11 cellular contexts compared by ENCODE assay signal in the genomic region with DNA sequence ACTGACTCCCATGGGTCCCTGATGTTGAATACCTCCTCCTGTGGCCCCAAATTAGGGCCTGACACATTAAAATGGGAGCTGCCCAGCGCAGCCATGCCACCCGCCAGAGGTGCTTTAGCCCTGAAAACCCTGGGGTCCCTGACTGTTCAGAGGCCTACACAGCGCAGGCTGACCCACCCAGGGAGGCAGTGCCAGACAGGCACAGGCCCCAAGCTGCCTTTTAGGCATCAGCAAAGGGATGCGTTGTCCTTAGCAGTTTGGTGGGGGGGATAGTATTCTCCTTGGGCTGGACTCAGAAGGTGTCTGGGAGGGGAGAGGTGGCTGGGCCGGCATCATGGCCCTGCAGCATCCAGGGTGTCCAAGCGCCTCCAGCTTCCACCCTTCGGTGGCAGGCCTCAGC. TPM values are rescaled to one million over a fixed set of nuclear protein-coding genes. Genes with fewer than 3 reads are reported as not detected.
DNase-seq lines count a peak whose midpoint lies in the region; ATAC-seq and TF ChIP-seq lines count a peak whose summit lies in the region.
"Had no signal": no experiment of that assay in that cellular context is flagged by ENCODE, and none has a peak within 500 bp of the region (broad histone marks: within the 10 kb centered on the region; RNA-seq: fewer than 3 reads in every experiment).

No MANE protein-coding gene starts in this region.

- in situ Hi-C loops in gastrocnemius medialis (cut with MboI; ENCODE audit: low sequenced_read_pairs in 4 of 4): no loop called here

- H3K4me3 Mint-ChIP-seq in activated CD4-positive, alpha-beta T cell treated with anti-CD3 and anti-CD28 coated beads, Interleukin-2, amount 10 ng/mL, durations not matched to agents 7 days and 5 days: peak overlapping the region; percentile 32
- H3K4me3 Mint-ChIP-seq in activated naive CD8-positive, alpha-beta T cell: peak overlapping the region; percentile 64
- H3K4me3 Mint-ChIP-seq in immature natural killer cell: peak overlapping the region; percentile 47 to 68 (median 62)
- peak overlapping the region; percentile 33 to 65 for H3K4me3 Mint-ChIP-seq in stimulated activated naive CD8-positive, alpha-beta T cell treated with anti-CD3 and anti-CD28 coated beads, Interleukin-15, amount 100 ng/mL, for 72 hours

- POLR2A ChIA-PET in activated CD4-positive, alpha-beta T cell treated with anti-CD3 and anti-CD28 coated beads, Interleukin-2, amount 10 ng/mL, durations not matched to agents 7 days and 5 days (lab: Charles Lee): no interaction called here

- no peaks in the 10 kb centered on the region for H3K9me3 Mint-ChIP-seq in activated CD4-positive, alpha-beta T cell treated with anti-CD3 and anti-CD28 coated beads, Interleukin-2, amount 10 ng/mL, durations not matched to agents 7 days and 5 days
- H3K9me3 Mint-ChIP-seq in activated naive CD8-positive, alpha-beta T cell (ENCODE audit: low read depth): no peaks in the 10 kb centered on the region
- no peaks in the 10 kb centered on the region for H3K9me3 Mint-ChIP-seq in immature natural killer cell
- H3K9me3 Mint-ChIP-seq in stimulated activated naive CD8-positive, alpha-beta T cell treated with anti-CD3 and anti-CD28 coated beads, Interleukin-15, amount 100 ng/mL, for 72 hours: no peaks in the 10 kb centered on the region

- no peak for DNase-seq in activated CD4-positive, alpha-beta T cell treated with anti-CD3 and anti-CD28 coated beads, Interleukin-2, amount 10 ng/mL, durations not matched to agents 7 days and 5 days
- no peak for DNase-seq in activated CD4-positive, alpha-beta T cell treated with anti-CD3 and anti-CD28 coated beads, Interleukin-2, amount 50 U/mL, for 48 hours
- DNase-seq in immature natural killer cell (no peak), NCI-H1694 (lab: John Stamatoyannopoulos, UW) (no peak), gastrocnemius medialis (no peak)
- no peak for DNase-seq in stimulated activated naive CD8-positive, alpha-beta T cell treated with anti-CD3 and anti-CD28 coated beads, Interleukin-15, amount 100 ng/mL, for 72 hours
- DNase-seq: GDM1, heart left ventricle, NCI-H510A treated with DMSO at 0.1 percent for 48 hours had no signal

- TF ChIP-seq CTCF in gastrocnemius medialis (IDR thresholded peaks at IDR 0.05 in 4 of 5, conservative IDR thresholded peaks at IDR 0.05 in 1 of 5): no peak

- CTCF ChIA-PET in activated CD4-positive, alpha-beta T cell treated with anti-CD3 and anti-CD28 coated beads, Interleukin-2, amount 10 ng/mL, durations not matched to agents 7 days and 5 days (lab: Charles Lee): interaction anchor here (0.6 to 3.3 kb wide), 8 partner anchors 8 to 173 kb away, joined by 3 to 10 read pairs (median 5); no protein-coding TSS in a partner anchor

- peaks cover 11% of the 10 kb centered on the region for H3K36me3 Mint-ChIP-seq in activated CD4-positive, alpha-beta T cell treated with anti-CD3 and anti-CD28 coated beads, Interleukin-2, amount 10 ng/mL, durations not matched to agents 7 days and 5 days (ENCODE audit: low read depth)
- H3K36me3 Mint-ChIP-seq in activated naive CD8-positive, alpha-beta T cell: peaks cover 3% of the 10 kb centered on the region
- H3K36me3 Mint-ChIP-seq in immature natural killer cell: peaks cover 3 to 6% (median 4%) of the 10 kb centered on the region in 3 donors

- H3K27me3 Mint-ChIP-seq in activated CD4-positive, alpha-beta T cell treated with anti-CD3 and anti-CD28 coated beads, Interleukin-2, amount 10 ng/mL, durations not matched to agents 7 days and 5 days: no peaks in the 10 kb centered on the region
- no peaks in the 10 kb centered on the region for H3K27me3 Mint-ChIP-seq in activated naive CD8-positive, alpha-beta T cell
- H3K27me3 Mint-ChIP-seq in immature natural killer cell (ENCODE audit: low read depth in 3 of 3): peaks cover 0 to 4% (median 2%) of the 10 kb centered on the region in 3 donors
- peaks cover 7% of the 10 kb centered on the region for H3K27me3 Mint-ChIP-seq in stimulated activated naive CD8-positive, alpha-beta T cell treated with anti-CD3 and anti-CD28 coated beads, Interleukin-15, amount 100 ng/mL, for 72 hours

- H3K27ac ChIP-seq in gastrocnemius medialis: no peak overlapping the region
- H3K27ac ChIP-seq: heart left ventricle had no signal

- peak overlapping the region; percentile 54 for H3K27ac Mint-ChIP-seq in activated CD4-positive, alpha-beta T cell treated with anti-CD3 and anti-CD28 coated beads, Interleukin-2, amount 10 ng/mL, durations not matched to agents 7 days and 5 days
- H3K27ac Mint-ChIP-seq in activated naive CD8-positive, alpha-beta T cell: peak overlapping the region; percentile 3
- no peak overlapping the region for H3K27ac Mint-ChIP-seq in immature natural killer cell
- no peak overlapping the region for H3K27ac Mint-ChIP-seq in stimulated activated naive CD8-positive, alpha-beta T cell treated with anti-CD3 and anti-CD28 coated beads, Interleukin-15, amount 100 ng/mL, for 72 hours

- H3K27me3 ChIP-seq in gastrocnemius medialis: no peaks in the 10 kb centered on the region
- H3K27me3 ChIP-seq: heart left ventricle had no signal

- peaks cover 8% of the 10 kb centered on the region in 2 donors for H3K4me1 ChIP-seq in gastrocnemius medialis

- peaks cover 0 to 20% of the 10 kb centered on the region in 2 donors for H3K36me3 ChIP-seq in gastrocnemius medialis

- H3K4me3 ChIP-seq in gastrocnemius medialis: no peak overlapping the region

- no peak for ATAC-seq in stimulated activated naive CD8-positive, alpha-beta T cell treated with anti-CD3 and anti-CD28 coated beads, Interleukin-15, amount 100 ng/mL, for 72 hours
- ATAC-seq in gastrocnemius medialis (no peak), HG02759 (IDR thresholded peaks at IDR 0.05; ENCODE audit: unreplicated experiment) (no peak)
- ATAC-seq: heart left ventricle had no signal

- intact Hi-C loops in gastrocnemius medialis (cut with DNase I; ENCODE audit: low total_unique reads): no loop called here

- no peak for TF ChIP-seq POLR2A in gastrocnemius medialis (IDR thresholded peaks at IDR 0.05)

- H3K9me3 ChIP-seq in gastrocnemius medialis: no peaks in the 10 kb centered on the region
- H3K9me3 ChIP-seq: heart left ventricle had no signal

- H3K4me1 Mint-ChIP-seq in activated CD4-positive, alpha-beta T cell treated with anti-CD3 and anti-CD28 coated beads, Interleukin-2, amount 10 ng/mL, durations not matched to agents 7 days and 5 days: peaks cover 8% of the 10 kb centered on the region
- H3K4me1 Mint-ChIP-seq in activated naive CD8-positive, alpha-beta T cell (ENCODE audit: low read depth): peaks cover 10% of the 10 kb centered on the region
- H3K4me1 Mint-ChIP-seq in immature natural killer cell: peaks cover 8% of the 10 kb centered on the region in 2 donors
- H3K4me1 Mint-ChIP-seq in stimulated activated naive CD8-positive, alpha-beta T cell treated with anti-CD3 and anti-CD28 coated beads, Interleukin-15, amount 100 ng/mL, for 72 hours: peaks cover 25% of the 10 kb centered on the region

RNA-seq across cellular contexts. Expression of a gene that starts 1.4 kb away (rescaled TPM):
- 1 to 10 TPM; 4.0 to 5.1 TPM for total RNA-seq in activated CD4-positive, alpha-beta T cell treated with anti-CD3 and anti-CD28 coated beads, Interleukin-2, amount 10 ng/mL, durations not matched to agents 7 days and 5 days
- not detected for polyA plus RNA-seq in immature natural killer cell
- 1 to 10 TPM; 1.8 to 5.8 (median 5.2) TPM for total RNA-seq in gastrocnemius medialis

RNA-seq across cellular contexts. Expression of a gene that starts 38.3 kb away (rescaled TPM):
- total RNA-seq in activated CD4-positive, alpha-beta T cell treated with anti-CD3 and anti-CD28 coated beads, Interleukin-2, amount 10 ng/mL, durations not matched to agents 7 days and 5 days: 10 to 100 TPM; 84.8 to 89.2 TPM
- 10 to 100 TPM; 24.5 to 53.5 (median 27.7) TPM for polyA plus RNA-seq in immature natural killer cell
- total RNA-seq in gastrocnemius medialis: 10 to 100 TPM; 35.8 to 41.3 (median 39.8) TPM

RNA-seq across cellular contexts. Expression of a gene that starts 40.4 kb away (rescaled TPM):
- 10 to 100 TPM; 23.7 to 26.7 TPM for total RNA-seq in activated CD4-positive, alpha-beta T cell treated with anti-CD3 and anti-CD28 coated beads, Interleukin-2, amount 10 ng/mL, durations not matched to agents 7 days and 5 days
- 10 to 100 TPM in 1 of 3 donors, 1 to 10 TPM in 2; 4.0 to 14.2 (median 5.2) TPM for polyA plus RNA-seq in immature natural killer cell
- 1 to 10 TPM; 4.6 to 6.2 (median 5.4) TPM for total RNA-seq in gastrocnemius medialis

RNA-seq across cellular contexts. Expression of a gene that starts 56.9 kb away (rescaled TPM):
- total RNA-seq in activated CD4-positive, alpha-beta T cell treated with anti-CD3 and anti-CD28 coated beads, Interleukin-2, amount 10 ng/mL, durations not matched to agents 7 days and 5 days: 10 to 100 TPM; 95.4 to 97.1 TPM
- 10 to 100 TPM in 2 of 3 donors, 1 to 10 TPM in 1; 5.6 to 16.2 (median 11.1) TPM for polyA plus RNA-seq in immature natural killer cell
- 10 to 100 TPM; 75.7 to 96.3 (median 85.9) TPM for total RNA-seq in gastrocnemius medialis

Comparison
In these comparisons a context has a peak if more than half of its experiments do, and no peak if none do; other contexts are left out.
1. H3K27ac Mint-ChIP-seq: peak in activated CD4-positive, alpha-beta T cell treated with anti-CD3 and anti-CD28 coated beads, Interleukin-2, amount 10 ng/mL, durations not matched to agents 7 days and 5 days (single experiment) and activated naive CD8-positive, alpha-beta T cell (single experiment); none in immature natural killer cell (0 of 6) and stimulated activated naive CD8-positive, alpha-beta T cell treated with anti-CD3 and anti-CD28 coated beads, Interleukin-15, amount 100 ng/mL, for 72 hours (0 of 2).
2. Peak in every context shown above with its lines, with median percentiles within 50 percentile points of each other: H3K4me3 Mint-ChIP-seq.